ENCODE assay signal across 9 cellular contexts in the genomic region with DNA sequence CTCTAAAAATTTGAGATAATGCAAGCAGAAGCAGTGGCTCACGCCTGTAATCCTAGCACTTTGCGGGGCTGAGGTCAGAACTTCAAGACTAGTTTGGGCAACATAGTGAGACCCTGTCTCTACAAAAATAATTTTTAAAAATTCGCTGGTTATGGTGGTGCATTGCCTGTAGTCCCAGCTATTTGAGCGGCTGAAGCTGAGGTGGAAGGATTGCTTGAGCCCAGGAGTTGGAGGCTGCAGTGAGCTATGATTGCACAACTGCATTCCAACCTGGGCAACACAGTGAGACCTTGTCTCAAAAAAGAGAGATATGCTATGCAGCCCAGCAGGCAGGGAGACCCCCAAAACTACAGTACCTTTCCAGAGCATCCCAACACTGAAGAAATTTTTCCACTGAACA. TPM values are rescaled to one million over a fixed set of nuclear protein-coding genes. Genes with fewer than 3 reads are reported as not detected.
A peak's percentile ranks its signal among the peaks of the same experiment; 100 is the strongest.
DNase-seq lines count a peak whose midpoint lies in the region; ATAC-seq and TF ChIP-seq lines count a peak whose summit lies in the region.
"Had no signal": no experiment of that assay in that cellular context is flagged by ENCODE, and none has a peak within 500 bp of the region (broad histone marks: within the 10 kb centered on the region; RNA-seq: fewer than 3 reads in every experiment).

No MANE protein-coding gene starts in this region.

- no peaks in the 10 kb centered on the region for H3K9me3 Mint-ChIP-seq in MCF 10A (ENCODE audit: unreplicated experiment)
- H3K9me3 Mint-ChIP-seq in activated CD4-positive, alpha-beta memory T cell treated with anti-CD3 and anti-CD28 coated beads for 36 hours = no peaks in the 10 kb centered on the region

- WGBS in transverse colon (ENCODE audit: low coverage in 1 of 2), 2 donors = 60 to 80% methylated on average over 1 to 4 of the region's 4 CpGs

- intact Hi-C loops in MCF 10A (cut with micrococcal nuclease) = loop anchor here (5.0 kb wide), 1 partner anchor 158 kb away; the partner anchor contains the start of gene RAB38
- intact Hi-C loops in breast epithelium (cut with DNase I; ENCODE audit: low total_unique reads) = no loop called here
- intact Hi-C loops in activated CD4-positive, alpha-beta memory T cell treated with anti-CD3 and anti-CD28 coated beads for 36 hours (cut with micrococcal nuclease) = loop anchor here (10.0 kb wide), 2 partner anchors 1530 to 1890 kb away; partner anchors contain the start of genes CHORDC1 and PRSS23
- intact Hi-C loops in transverse colon (cut with DNase I; ENCODE audit: low total_unique reads) = loop anchor here (2.0 kb wide), 1 partner anchor 58 kb away; no protein-coding TSS in a partner anchor

- H3K36me3 ChIP-seq in breast epithelium = no peaks in the 10 kb centered on the region
- H3K36me3 ChIP-seq in iPS-18a (ENCODE audit: control insufficient read depth, low read depth, low read length) = peaks cover 48% of the 10 kb centered on the region
- peaks cover 0 to 21% (median 0%) of the 10 kb centered on the region in 4 donors for H3K36me3 ChIP-seq in transverse colon
- H3K36me3 ChIP-seq: SJSA1 had no signal

- peaks cover 29% of the 10 kb centered on the region for H3K36me3 Mint-ChIP-seq in MCF 10A (ENCODE audit: insufficient read depth, unreplicated experiment)
- H3K36me3 Mint-ChIP-seq in activated CD4-positive, alpha-beta memory T cell treated with anti-CD3 and anti-CD28 coated beads for 36 hours = peaks cover 35% of the 10 kb centered on the region

- POLR2A ChIA-PET in MCF 10A (lab: Yijun Ruan, JAX) = interaction anchor here (1.2 to 7.7 kb wide), 9 partner anchors 11 to 196 kb away, joined by 3 to 97 read pairs (median 30); partner anchors contain the start of gene RAB38
- POLR2A ChIA-PET in activated CD4-positive, alpha-beta memory T cell treated with anti-CD3 and anti-CD28 coated beads for 36 hours (lab: Charles Lee) = interaction anchor here (1.5 to 6.2 kb wide), 2 partner anchors 20 to 86 kb away, joined by 3 to 92 read pairs; no protein-coding TSS in a partner anchor

- CTCF ChIA-PET in MCF 10A (lab: Yijun Ruan, JAX) = interaction anchor here (0.6 to 1.3 kb wide), 2 partner anchors 75 to 1380 kb away, joined by 3 to 5 read pairs; partner anchors contain the start of gene FZD4
- CTCF ChIA-PET in activated CD4-positive, alpha-beta memory T cell treated with anti-CD3 and anti-CD28 coated beads for 36 hours (lab: Charles Lee) = no interaction called here

- TF ChIP-seq EP300 in transverse colon (IDR thresholded peaks at IDR 0.05; ENCODE audit: low read depth) = no peak

- H3K4me1 Mint-ChIP-seq in MCF 10A (ENCODE audit: insufficient read depth, unreplicated experiment) = peaks cover 28% of the 10 kb centered on the region
- peaks cover 53% of the 10 kb centered on the region for H3K4me1 Mint-ChIP-seq in activated CD4-positive, alpha-beta memory T cell treated with anti-CD3 and anti-CD28 coated beads for 36 hours (ENCODE audit: low read depth)

- peak overlapping the region; percentile 99 for H3K4me3 Mint-ChIP-seq in MCF 10A (ENCODE audit: unreplicated experiment)
- H3K4me3 Mint-ChIP-seq in activated CD4-positive, alpha-beta memory T cell treated with anti-CD3 and anti-CD28 coated beads for 36 hours = peak overlapping the region; percentile 97

- in situ Hi-C loops in transverse colon (cut with MboI; ENCODE audit: low pct_ligation_motif_present in 1 of 4, low pct_unique_long_range_greater_than_20kb in 1 of 4, low sequenced_read_pairs in 3 of 4) = no loop called here

- H3K27me3 Mint-ChIP-seq in MCF 10A (ENCODE audit: insufficient read depth, unreplicated experiment) = no peaks in the 10 kb centered on the region
- no peaks in the 10 kb centered on the region for H3K27me3 Mint-ChIP-seq in activated CD4-positive, alpha-beta memory T cell treated with anti-CD3 and anti-CD28 coated beads for 36 hours

- TF ChIP-seq POLR2A in breast epithelium (IDR thresholded peaks at IDR 0.05) (no peak), transverse colon (IDR thresholded peaks at IDR 0.05) (no peak)

- no peak overlapping the region for H3K27ac ChIP-seq in breast epithelium
- no peak overlapping the region for H3K27ac ChIP-seq in iPS-18a (ENCODE audit: low read length)
- H3K27ac ChIP-seq in transverse colon = peak overlapping the region in 3 of 4 donors; percentile 7 to 92 (median 12)
- H3K27ac ChIP-seq: SJSA1 had no signal

- BruUV-seq in MCF 10A (replicated peaks; lab: Mats Ljungman, UMichigan) = no TSS peak

- H3K9ac ChIP-seq in iPS-18a (ENCODE audit: low read length) = peak overlapping the region; percentile 44

- no peak overlapping the region for H3K27ac Mint-ChIP-seq in MCF 10A (ENCODE audit: low read depth, unreplicated experiment)
- H3K27ac Mint-ChIP-seq in activated CD4-positive, alpha-beta memory T cell treated with anti-CD3 and anti-CD28 coated beads for 36 hours = peak overlapping the region; percentile 95

- ATAC-seq in HG02852 (IDR thresholded peaks at IDR 0.05; ENCODE audit: unreplicated experiment) (no peak), GM21717 (IDR thresholded peaks at IDR 0.05; ENCODE audit: unreplicated experiment) (no peak)

- TF ChIP-seq CTCF in MCF 10A (IDR thresholded peaks at IDR 0.05; ENCODE audit: unreplicated experiment) (no peak), breast epithelium (IDR thresholded peaks at IDR 0.05) (no peak), transverse colon (IDR thresholded peaks at IDR 0.05) (no peak)

- DNase-seq in MCF 10A (ENCODE audit: unreplicated experiment) = peak; percentile 59
- no peak for DNase-seq in breast epithelium (ENCODE audit: low spot score in 2 of 2)
- no peak for DNase-seq in activated CD4-positive, alpha-beta memory T cell treated with anti-CD3 and anti-CD28 coated beads for 36 hours
- no peak for DNase-seq in transverse colon
- no peak for DNase-seq in stimulated activated naive CD4-positive, alpha-beta T cell (lab: John Stamatoyannopoulos, UW)

- H3K9me3 ChIP-seq in breast epithelium = no peaks in the 10 kb centered on the region
- no peaks in the 10 kb centered on the region for H3K9me3 ChIP-seq in iPS-18a (ENCODE audit: control insufficient read depth, low read depth, low read length)
- H3K9me3 ChIP-seq in transverse colon = no peaks in the 10 kb centered on the region
- H3K9me3 ChIP-seq: SJSA1 had no signal

- H3K4me3 ChIP-seq in breast epithelium (peak overlapping the region in 1 of 3 donors; percentile 32), iPS-18a (ENCODE audit: low read length) (peak overlapping the region; percentile 93), transverse colon (peak overlapping the region in 1 of 4 donors; percentile 88)
- H3K4me3 ChIP-seq: SJSA1 had no signal

- H3K4me1 ChIP-seq in breast epithelium = no peaks in the 10 kb centered on the region
- H3K4me1 ChIP-seq in iPS-18a (ENCODE audit: control insufficient read depth, low read depth, low read length) = peaks cover 35% of the 10 kb centered on the region
- peaks cover 0 to 51% (median 8%) of the 10 kb centered on the region in 4 donors for H3K4me1 ChIP-seq in transverse colon
- H3K4me1 ChIP-seq: SJSA1 had no signal

- H3K27me3 ChIP-seq in breast epithelium (no peaks in the 10 kb centered on the region), iPS-18a (ENCODE audit: control insufficient read depth, insufficient read depth, low read length) (no peaks in the 10 kb centered on the region), transverse colon (no peaks in the 10 kb centered on the region)
- H3K27me3 ChIP-seq: SJSA1 had no signal

RNA-seq across cellular contexts. Expression of gene CTSC, which starts 2.3 kb away (rescaled TPM):
- 79.1 and 103 TPM in 2 replicates for total RNA-seq in MCF 10A (2022)
- 100 to 1,000 TPM in 1 of 3 donors, 10 to 100 TPM in 2; 56.0 to 103 (median 64.1) TPM for total RNA-seq in breast epithelium
- total RNA-seq in activated CD4-positive, alpha-beta memory T cell treated with anti-CD3 and anti-CD28 coated beads for 36 hours = 10 to 100 TPM; 66.5 to 70.7 TPM
- 100 to 1,000 TPM in 1 of 4 donors, 10 to 100 TPM in 3; 49.0 to 141 (median 75.2) TPM for total RNA-seq in transverse colon

Comparison
In these comparisons a context has a peak if more than half of its experiments do, and no peak if none do; other contexts are left out.
1. H3K27ac ChIP-seq: peak in transverse colon (3 of 4); none in breast epithelium (0 of 2) and iPS-18a (single experiment).